34 cellular contexts compared by ENCODE assay signal in genomic region chr4:157165935-157166334, GRCh38. TPM values are rescaled to one million over a fixed set of nuclear protein-coding genes. Genes with fewer than 3 reads are reported as not detected.
"Had no signal": no experiment of that assay in that cellular context is flagged by ENCODE, and none has a peak within 500 bp of the region (broad histone marks: within the 10 kb centered on the region; RNA-seq: fewer than 3 reads in every experiment).

No MANE protein-coding gene starts in this region.

- H3K27me3 ChIP-seq: brain microvascular endothelial cell, dorsolateral prefrontal cortex had no signal

- H3K4me1 Mint-ChIP-seq: activated CD4-positive, alpha-beta memory T cell treated with anti-CD3 and anti-CD28 coated beads, Interleukin-2, amount 10 ng/mL, durations not matched to agents 7 days and 5 days; activated CD4-positive, alpha-beta T cell treated with anti-CD3 and anti-CD28 coated beads, Interleukin-2, amount 10 ng/mL, durations not matched to agents 7 days and 5 days; activated T-helper 17 cell treated with anti-CD3 and anti-CD28 coated beads, Interleukin-2, amount 50 U/mL, for 72 hours; central memory CD8-positive, alpha-beta T cell; endodermal cell; T-helper 17 cell had no signal

- ATAC-seq: activated T-cell treated with anti-CD3 and anti-CD28 coated beads, Interleukin-2, amount 50 U/mL, for 4 hours; activated T-helper 17 cell treated with anti-CD3 and anti-CD28 coated beads, Interleukin-2, amount 50 U/mL, for 72 hours; esophagus mucosa; T-helper 17 cell; WTC11 had no signal

- H3K27me3 Mint-ChIP-seq: activated CD4-positive, alpha-beta memory T cell treated with anti-CD3 and anti-CD28 coated beads, Interleukin-2, amount 10 ng/mL, durations not matched to agents 7 days and 5 days; activated CD4-positive, alpha-beta T cell treated with anti-CD3 and anti-CD28 coated beads, Interleukin-2, amount 10 ng/mL, durations not matched to agents 7 days and 5 days; activated naive CD8-positive, alpha-beta T cell; activated T-helper 17 cell treated with anti-CD3 and anti-CD28 coated beads, Interleukin-2, amount 50 U/mL, for 72 hours; central memory CD8-positive, alpha-beta T cell; dendritic cell treated with granulocyte-macrophage colony-stimulating factor and Interleukin-4, amounts not matched to agents 40 ng/mL and 50 ng/mL, for 4 days; T-helper 17 cell had no signal

- H3K27ac Mint-ChIP-seq: activated CD4-positive, alpha-beta memory T cell treated with anti-CD3 and anti-CD28 coated beads, Interleukin-2, amount 10 ng/mL, durations not matched to agents 7 days and 5 days; activated CD4-positive, alpha-beta T cell treated with anti-CD3 and anti-CD28 coated beads, Interleukin-2, amount 10 ng/mL, durations not matched to agents 7 days and 5 days; activated naive CD8-positive, alpha-beta T cell; activated T-helper 17 cell treated with anti-CD3 and anti-CD28 coated beads, Interleukin-2, amount 50 U/mL, for 72 hours; dendritic cell treated with granulocyte-macrophage colony-stimulating factor and Interleukin-4, amounts not matched to agents 40 ng/mL and 50 ng/mL, for 4 days; endodermal cell; T-helper 17 cell; T-helper 2 cell treated with Interferon-gamma antibody and Interleukin-4, amounts not matched to agents 5 μg/mL and 100 μg/mL, for 36 hours; WTC11 had no signal

- H3K9me3 Mint-ChIP-seq: activated CD4-positive, alpha-beta T cell treated with anti-CD3 and anti-CD28 coated beads, Interleukin-2, amount 10 ng/mL, durations not matched to agents 7 days and 5 days had no signal

- H3K36me3 Mint-ChIP-seq: activated naive CD8-positive, alpha-beta T cell had no signal

- DNase-seq: activated CD4-positive, alpha-beta memory T cell treated with anti-CD3 and anti-CD28 coated beads, Interleukin-2, amount 10 ng/mL, durations not matched to agents 7 days and 5 days; activated CD4-positive, alpha-beta T cell treated with anti-CD3 and anti-CD28 coated beads for 1 hour; activated CD4-positive, alpha-beta T cell treated with anti-CD3 and anti-CD28 coated beads for 4 hours; activated CD4-positive, alpha-beta T cell treated with anti-CD3 and anti-CD28 coated beads, Interleukin-2, amount 10 ng/mL, durations not matched to agents 7 days and 5 days; activated CD4-positive, alpha-beta T cell treated with anti-CD3 and anti-CD28 coated beads, Interleukin-2, amount 50 U/mL, for 4 hours; activated CD8-positive, alpha-beta memory T cell treated with anti-CD3 and anti-CD28 coated beads, Interleukin-2, amount 50 U/mL, for 48 hours; activated effector memory CD4-positive, alpha-beta T cell treated with Interleukin-2 at 50 U/mL for 16 hours; activated gamma-delta T cell treated with Interleukin-2 at 50 U/mL for 16 hours; activated naive CD4-positive, alpha-beta T cell treated with anti-CD3 and anti-CD28 coated beads, Interleukin-2, amount 50 U/mL, for 16 hours; activated naive CD4-positive, alpha-beta T cell treated with Interleukin-2 at 50 U/mL for 16 hours; activated T-cell treated with anti-CD3 and anti-CD28 coated beads for 4 hours; activated T-cell treated with anti-CD3 and anti-CD28 coated beads, Interleukin-2, amount 50 U/mL, for 4 hours; amniotic stem cell; anterior cingulate cortex; brain microvascular endothelial cell; dorsolateral prefrontal cortex; effector memory CD4-positive, alpha-beta T cell; endodermal cell; foreskin fibroblast; head of caudate nucleus; T-helper 1 cell; T-helper 17 cell; T1000 had no signal

- H3K4me3 ChIP-seq: coronary artery, dorsolateral prefrontal cortex had no signal

- H3K4me3 Mint-ChIP-seq: activated CD4-positive, alpha-beta memory T cell treated with anti-CD3 and anti-CD28 coated beads, Interleukin-2, amount 10 ng/mL, durations not matched to agents 7 days and 5 days; activated CD4-positive, alpha-beta T cell treated with anti-CD3 and anti-CD28 coated beads, Interleukin-2, amount 10 ng/mL, durations not matched to agents 7 days and 5 days; activated naive CD8-positive, alpha-beta T cell; activated T-cell treated with anti-CD3 and anti-CD28 coated beads, Interleukin-2, amount 50 U/mL, for 4 hours; activated T-helper 17 cell treated with anti-CD3 and anti-CD28 coated beads, Interleukin-2, amount 50 U/mL, for 72 hours; central memory CD8-positive, alpha-beta T cell; dendritic cell treated with granulocyte-macrophage colony-stimulating factor and Interleukin-4, amounts not matched to agents 40 ng/mL and 50 ng/mL, for 4 days; endodermal cell; T-helper 17 cell; T-helper 2 cell treated with Interferon-gamma antibody and Interleukin-4, amounts not matched to agents 5 μg/mL and 100 μg/mL, for 36 hours; WTC11 had no signal

- H3K36me3 ChIP-seq: brain microvascular endothelial cell had no signal

- H3K27ac ChIP-seq: brain microvascular endothelial cell, coronary artery, dorsolateral prefrontal cortex had no signal

- FAIRE-seq: astrocyte, bronchial epithelial cell had no signal

RNA-seq across cellular contexts. Expression of gene GRIA2, which starts 54.6 kb away (rescaled TPM):
- total RNA-seq: activated CD4-positive, alpha-beta memory T cell treated with anti-CD3 and anti-CD28 coated beads, Interleukin-2, amount 10 ng/mL, durations not matched to agents 7 days and 5 days; activated CD4-positive, alpha-beta T cell treated with anti-CD3 and anti-CD28 coated beads, Interleukin-2, amount 10 ng/mL, durations not matched to agents 7 days and 5 days; activated T-cell treated with anti-CD3 and anti-CD28 coated beads, Interleukin-2, amount 50 U/mL, for 4 hours; activated T-helper 17 cell treated with anti-CD3 and anti-CD28 coated beads, Interleukin-2, amount 50 U/mL, for 72 hours; astrocyte; bronchial epithelial cell; endodermal cell; epithelial cell of proximal tubule; esophagus mucosa; T-helper 17 cell; WTC11 had no signal
